In genomic region chr11:104524276-104524675, GRCh38 we compare ENCODE assay signal across 33 cellular contexts.
"Had no signal": no experiment of that assay in that cellular context is flagged by ENCODE, and none has a peak within 500 bp of the region (broad histone marks: within the 10 kb centered on the region; RNA-seq: fewer than 3 reads in every experiment).

No MANE protein-coding gene starts in this region.

- H3K9ac ChIP-seq: KMS-11 had no signal

- H3K4me1 ChIP-seq: breast epithelium, Peyer's patch, SJSA1 had no signal

- H3K4me3 ChIP-seq: breast epithelium, Peyer's patch, SJSA1 had no signal

- DNase-seq: activated B cell treated with CpG ODN at 0.5 μM for 24 hours; activated CD4-positive, alpha-beta memory T cell treated with anti-CD3 and anti-CD28 coated beads for 36 hours; activated CD4-positive, alpha-beta T cell treated with anti-CD3 and anti-CD28 coated beads for 4 hours; activated CD4-positive, alpha-beta T cell treated with anti-CD3 and anti-CD28 coated beads, Interleukin-2, amount 50 U/mL, for 1 hour; activated CD4-positive, CD25-positive, alpha-beta regulatory T cell treated with anti-CD3 and anti-CD28 coated beads, Interleukin-2, amount 50 U/mL, for 72 hours; activated CD8-positive, alpha-beta memory T cell treated with anti-CD3 and anti-CD28 coated beads, Interleukin-2, amount 50 U/mL, for 4 hours; activated gamma-delta T cell treated with Interleukin-2 at 50 U/mL for 16 hours; activated naive CD4-positive, alpha-beta T cell treated with anti-CD3 and anti-CD28 coated beads, Interleukin-2, amount 10 ng/mL, durations not matched to agents 7 days and 5 days; activated naive CD8-positive, alpha-beta T cell treated with anti-CD3 and anti-CD28 coated beads, Interleukin-2, amount 50 U/mL, for 24 hours; activated T-cell treated with anti-CD3 and anti-CD28 coated beads for 4 hours; activated T-cell treated with anti-CD3 and anti-CD28 coated beads, Interleukin-2, amount 50 U/mL, for 4 hours; amniotic stem cell; aorta; NCI-H1105 treated with DMSO at 0.1 percent for 48 hours; NCI-H1436; NCI-H1694; NCI-H1930; NCI-H2081 treated with DMSO at 0.1 percent for 48 hours; NCI-H226; NCI-H524 treated with DMSO at 0.1 percent for 48 hours; NK-92 treated with Interleukin-12 subunit alpha and Interleukin-12 subunit beta, amount 100 ng/mL, for 24 hours; PC-3; Peyer's patch; RPMI8226; SHP77 treated with DMSO at 0.1 percent for 48 hours; SW 1271; T-helper 1 cell; T-helper 2 cell; T-helper 9 cell had no signal

- H3K4me2 ChIP-seq: KMS-11 had no signal

- H3K27me3 ChIP-seq: breast epithelium, Peyer's patch, SJSA1 had no signal

- ATAC-seq: activated naive CD8-positive, alpha-beta T cell treated with anti-CD3 and anti-CD28 coated beads, Interleukin-2, amount 50 U/mL, for 24 hours; activated T-cell treated with anti-CD3 and anti-CD28 coated beads, Interleukin-2, amount 50 U/mL, for 4 hours; PC-3 had no signal

- H3K9me3 ChIP-seq: breast epithelium, Peyer's patch, SJSA1 had no signal

- H3K36me3 ChIP-seq: breast epithelium, Peyer's patch, SJSA1 had no signal

- H3K27ac ChIP-seq: breast epithelium, KMS-11, Peyer's patch, SJSA1, VCaP had no signal
